Comparison of ENCODE assay signal across 13 cellular contexts in the genomic region with DNA sequence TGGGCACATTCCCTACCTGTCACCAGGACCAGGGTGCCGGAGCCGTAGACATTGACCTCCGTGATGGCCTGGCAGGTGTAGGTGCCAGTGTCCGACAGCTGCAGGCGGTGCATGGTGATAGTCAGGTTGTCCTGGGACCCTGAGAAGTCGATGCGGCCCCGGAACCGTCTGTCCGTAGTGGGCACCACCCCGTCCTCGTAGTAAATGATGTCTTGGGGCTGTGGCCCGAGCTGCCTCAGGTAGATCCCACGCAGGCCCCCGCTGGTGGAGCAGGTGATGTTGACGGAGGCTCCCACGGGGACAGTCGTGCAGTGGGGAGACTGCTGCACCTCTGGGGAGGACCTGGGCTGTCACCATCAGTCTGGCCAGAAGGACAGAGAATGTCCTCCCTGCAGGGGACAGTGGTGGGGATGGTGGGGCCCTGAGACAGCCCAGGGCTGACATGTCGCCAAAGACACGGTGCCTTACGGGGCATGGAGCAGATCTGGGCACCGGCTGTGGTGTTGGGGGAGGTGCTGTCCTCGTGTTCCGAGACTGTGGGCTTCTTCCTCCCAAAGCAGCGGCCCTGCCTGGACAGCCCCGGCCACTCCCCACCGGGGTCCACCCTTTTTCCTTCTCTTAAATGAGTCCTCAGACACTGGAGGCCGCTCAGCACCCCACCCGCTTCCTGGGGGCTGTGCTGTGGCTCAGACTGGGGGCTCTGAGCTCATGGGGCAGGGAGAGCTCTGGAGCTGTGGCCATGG. TPM values are rescaled to one million over a fixed set of nuclear protein-coding genes. Genes with fewer than 3 reads are reported as not detected.
DNase-seq lines count a peak whose midpoint lies in the region; ATAC-seq and TF ChIP-seq lines count a peak whose summit lies in the region.
"Had no signal": no experiment of that assay in that cellular context is flagged by ENCODE, and none has a peak within 500 bp of the region (broad histone marks: within the 10 kb centered on the region; RNA-seq: fewer than 3 reads in every experiment).

No MANE protein-coding gene starts in this region.

- no peak overlapping the region for H2AFZ ChIP-seq in PC-3 (ENCODE audit: low read length)

- peak overlapping the region; percentile 88 for H3K4me3 Mint-ChIP-seq in activated CD8-positive, alpha-beta T cell treated with anti-CD3 and anti-CD28 coated beads for 36 hours
- peak overlapping the region in 3 of 5 donors; percentile 92 to 96 (median 92) for H3K4me3 Mint-ChIP-seq in immature natural killer cell

- H3K4me1 Mint-ChIP-seq in activated CD8-positive, alpha-beta T cell treated with anti-CD3 and anti-CD28 coated beads for 36 hours (ENCODE audit: low read depth), result peaks cover 12% of the 10 kb centered on the region
- H3K4me1 Mint-ChIP-seq in immature natural killer cell, result peaks cover 20 to 27% of the 10 kb centered on the region in 2 donors

- peaks cover 18% of the 10 kb centered on the region for H3K4me1 ChIP-seq in thymus (ENCODE audit: control insufficient read depth, insufficient read depth, low read length)
- no peaks in the 10 kb centered on the region; the same call in 1 of the 2 replicates for H3K4me1 ChIP-seq in PC-3 (ENCODE audit: insufficient read depth, low read length)

- WGBS in thymus, result 38% methylated on average over 29 of the region's 29 CpGs

- intact Hi-C loops in Right ventricle myocardium inferior (cut with DNase I), result no loop called here
- intact Hi-C loops in left ventricle myocardium superior (cut with micrococcal nuclease), result no loop called here
- intact Hi-C loops in activated CD8-positive, alpha-beta T cell treated with anti-CD3 and anti-CD28 coated beads for 36 hours (cut with micrococcal nuclease), result no loop called here
- intact Hi-C loops in PC-3 (cut with micrococcal nuclease), result no loop called here

- CTCF ChIA-PET in activated CD8-positive, alpha-beta T cell treated with anti-CD3 and anti-CD28 coated beads for 36 hours (lab: Charles Lee), result interaction anchor here (0.9 to 2.3 kb wide), 6 partner anchors 12 to 286 kb away, joined by 3 to 49 read pairs (median 4); no protein-coding TSS in a partner anchor
- CTCF ChIA-PET in PC-3 (lab: Charles Lee), result no interaction called here

- no peak overlapping the region for H3K27ac Mint-ChIP-seq in activated CD8-positive, alpha-beta T cell treated with anti-CD3 and anti-CD28 coated beads for 36 hours
- H3K27ac Mint-ChIP-seq in immature natural killer cell, result peak overlapping the region in 1 of 6 donors; percentile 93
- H3K27ac Mint-ChIP-seq: nephron progenitor cell had no signal

- H3K9me3 ChIP-seq in thymus (ENCODE audit: control insufficient read depth) (no peaks in the 10 kb centered on the region), PC-3 (ENCODE audit: low read length) (no peaks in the 10 kb centered on the region), MG63 (no peaks in the 10 kb centered on the region)

- H3K27ac ChIP-seq in thymus (ENCODE audit: low read depth) (peak overlapping the region; percentile 86), PC-3 (ENCODE audit: low read length) (no peak overlapping the region)

- peaks cover 33% of the 10 kb centered on the region for H3K36me3 Mint-ChIP-seq in activated CD8-positive, alpha-beta T cell treated with anti-CD3 and anti-CD28 coated beads for 36 hours (ENCODE audit: low read depth)
- H3K36me3 Mint-ChIP-seq in immature natural killer cell, result peaks cover 0 to 11% (median 3%) of the 10 kb centered on the region in 3 donors

- TF ChIP-seq CTCF in activated CD8-positive, alpha-beta T cell treated with anti-CD3 and anti-CD28 coated beads for 36 hours (IDR thresholded peaks at IDR 0.05), result no peak
- TF ChIP-seq CTCF in PC-3 (conservative IDR thresholded peaks at IDR 0.05; ENCODE audit: low read depth, low read length), result no peak

- no peaks in the 10 kb centered on the region for H3K27me3 ChIP-seq in thymus (ENCODE audit: control insufficient read depth, insufficient read depth)
- H3K27me3 ChIP-seq in PC-3 (ENCODE audit: low read length), result no peaks in the 10 kb centered on the region
- H3K27me3 ChIP-seq in MG63, result no peaks in the 10 kb centered on the region; the same call in 1 of the 2 replicates

- H3K4me3 ChIP-seq in thymus (ENCODE audit: low read length) (peak overlapping the region; percentile 65), PC-3 (ENCODE audit: low read length) (no peak overlapping the region), MG63 (no peak overlapping the region)

- peaks cover 3% of the 10 kb centered on the region for H3F3A ChIP-seq in PC-3 (ENCODE audit: low read length, unreplicated experiment)

- no peak overlapping the region for H3K9ac ChIP-seq in PC-3 (ENCODE audit: low read length)

- no peaks in the 10 kb centered on the region for H3K79me2 ChIP-seq in PC-3 (ENCODE audit: low read length)

- no peaks in the 10 kb centered on the region for H3K9me2 ChIP-seq in PC-3 (replicated peaks; ENCODE audit: low read length)

- POLR2A ChIA-PET in activated CD8-positive, alpha-beta T cell treated with anti-CD3 and anti-CD28 coated beads for 36 hours (lab: Charles Lee), result interaction anchor here (0.7 to 11.2 kb wide), 9 partner anchors 8 to 88 kb away, joined by 3 to 227 read pairs (median 4); a partner anchor contains a TSS
- POLR2A ChIA-PET in PC-3 (lab: Charles Lee; ENCODE audit: unreplicated experiment), result no interaction called here

- H4K20me1 ChIP-seq in PC-3 (ENCODE audit: low read length), result no peaks in the 10 kb centered on the region

- no peak overlapping the region for H3K4me2 ChIP-seq in PC-3 (ENCODE audit: low read length)

- BruUV-seq in PC-3 (replicated peaks; lab: Mats Ljungman, UMichigan), result no TSS peak

- peaks cover 14% of the 10 kb centered on the region for H3K36me3 ChIP-seq in thymus (ENCODE audit: control insufficient read depth, insufficient read depth)
- H3K36me3 ChIP-seq in PC-3 (ENCODE audit: low read depth, low read length), result no peaks in the 10 kb centered on the region
- no peaks in the 10 kb centered on the region for H3K36me3 ChIP-seq in MG63

- DNase-seq in Right ventricle myocardium inferior (ENCODE audit: missing footprints) (no peak), left ventricle myocardium superior (no peak), immature natural killer cell (no peak), PC-3 (no peak), MG63 (no peak)
- DNase-seq in activated CD8-positive, alpha-beta T cell treated with anti-CD3 and anti-CD28 coated beads for 36 hours, result no peak
- DNase-seq: NCI-H1048 had no signal

- no peaks in the 10 kb centered on the region for H3K9me3 Mint-ChIP-seq in activated CD8-positive, alpha-beta T cell treated with anti-CD3 and anti-CD28 coated beads for 36 hours
- H3K9me3 Mint-ChIP-seq in immature natural killer cell, result no peaks in the 10 kb centered on the region
- H3K9me3 Mint-ChIP-seq: nephron progenitor cell had no signal

- no peaks in the 10 kb centered on the region for H3K27me3 Mint-ChIP-seq in activated CD8-positive, alpha-beta T cell treated with anti-CD3 and anti-CD28 coated beads for 36 hours
- H3K27me3 Mint-ChIP-seq in immature natural killer cell (ENCODE audit: low read depth in 3 of 3), result peaks cover 5 to 26% (median 8%) of the 10 kb centered on the region in 3 donors

- peak; percentile 4 for ATAC-seq in Right ventricle myocardium inferior
- ATAC-seq in left ventricle myocardium superior, result no peak
- ATAC-seq in activated CD8-positive, alpha-beta T cell treated with anti-CD3 and anti-CD28 coated beads for 36 hours, result peak; percentile 24
- no peak for ATAC-seq in PC-3
- no peak for ATAC-seq in HG02970 (IDR thresholded peaks at IDR 0.05; ENCODE audit: low FRiP score, unreplicated experiment)

RNA-seq across cellular contexts. Expression of a gene that starts 0.6 kb away (rescaled TPM):
- 0.73 TPM for total RNA-seq in Right ventricle myocardium inferior
- 0.64 TPM for total RNA-seq in left ventricle myocardium superior
- 100 to 1,000 TPM; 289 to 292 TPM for total RNA-seq in activated CD8-positive, alpha-beta T cell treated with anti-CD3 and anti-CD28 coated beads for 36 hours
- polyA plus RNA-seq in immature natural killer cell, result 100 to 1,000 TPM; 278 to 589 (median 370) TPM
- polyA plus RNA-seq in thymus, result 153 TPM
- 0.15 and 0.98 TPM in 2 replicates for total RNA-seq in PC-3 (2014; rRNA removed)
- total RNA-seq in MG63 (2014; rRNA removed; shearing (Covaris generic); ENCODE audit: low replicate concordance), result not detected in 2 replicates
- total RNA-seq: HT1080 had no signal

RNA-seq across cellular contexts. Expression of a gene that starts 16.7 kb away (rescaled TPM):
- 4.9 TPM for total RNA-seq in Right ventricle myocardium inferior
- 5.5 TPM for total RNA-seq in left ventricle myocardium superior
- under 1 TPM; 0.45 to 0.50 TPM for total RNA-seq in activated CD8-positive, alpha-beta T cell treated with anti-CD3 and anti-CD28 coated beads for 36 hours
- polyA plus RNA-seq in immature natural killer cell, result 1 to 10 TPM in 2 of 3 donors, not detected in 1; 2.7 to 3.6 TPM
- polyA plus RNA-seq in thymus, result 11.7 TPM
- total RNA-seq in PC-3 (2014; rRNA removed), result 56.0 and 61.7 TPM in 2 replicates
- 2.7 and 25.9 TPM in 2 replicates for total RNA-seq in MG63 (2014; rRNA removed; shearing (Covaris generic); ENCODE audit: low replicate concordance)

RNA-seq across cellular contexts. Expression of a gene that starts 42.2 kb away (rescaled TPM):
- not detected for total RNA-seq in Right ventricle myocardium inferior
- total RNA-seq in left ventricle myocardium superior, result not detected
- not detected for total RNA-seq in activated CD8-positive, alpha-beta T cell treated with anti-CD3 and anti-CD28 coated beads for 36 hours
- polyA plus RNA-seq in immature natural killer cell, result not detected
- 0.02 TPM for polyA plus RNA-seq in thymus
- total RNA-seq in PC-3 (2014; rRNA removed), result 0.46 and 1.2 TPM in 2 replicates
- 2.3 TPM in 1 of 2 replicates, not detected in the other for total RNA-seq in MG63 (2014; rRNA removed; shearing (Covaris generic); ENCODE audit: low replicate concordance)

RNA-seq across cellular contexts. Expression of a gene that starts 43.3 kb away (rescaled TPM):
- total RNA-seq in Right ventricle myocardium inferior (62.6 TPM), left ventricle myocardium superior (64.4 TPM), PC-3 (2014; rRNA removed) (58.6 and 73.5 TPM in 2 replicates)
- 10 to 100 TPM; 90.6 to 97.0 TPM for total RNA-seq in activated CD8-positive, alpha-beta T cell treated with anti-CD3 and anti-CD28 coated beads for 36 hours
- polyA plus RNA-seq in immature natural killer cell (100 to 1,000 TPM in 1 of 3 donors, 10 to 100 TPM in 2; 48.9 to 130 (median 55.9) TPM), thymus (113 TPM)
- total RNA-seq in MG63 (2014; rRNA removed; shearing (Covaris generic); ENCODE audit: low replicate concordance), result 60.2 and 104 TPM in 2 replicates

RNA-seq across cellular contexts. Expression of a gene that starts 54.7 kb away (rescaled TPM):
- total RNA-seq in Right ventricle myocardium inferior (0.76 TPM), left ventricle myocardium superior (2.1 TPM), PC-3 (2014; rRNA removed) (not detected in 2 replicates)
- total RNA-seq in activated CD8-positive, alpha-beta T cell treated with anti-CD3 and anti-CD28 coated beads for 36 hours, result not detected
- polyA plus RNA-seq in immature natural killer cell (not detected), thymus (0.07 TPM)
- total RNA-seq in MG63 (2014; rRNA removed; shearing (Covaris generic); ENCODE audit: low replicate concordance), result not detected in 2 replicates
- total RNA-seq: HT1080 had no signal
- polyA plus RNA-seq: AG04450, esophagus had no signal

Comparison
In these comparisons a context has a peak if more than half of its experiments do, and no peak if none do; other contexts are left out.
1. ATAC-seq: peak in Right ventricle myocardium inferior (single experiment) and activated CD8-positive, alpha-beta T cell treated with anti-CD3 and anti-CD28 coated beads for 36 hours (single experiment); none in left ventricle myocardium superior (single experiment), PC-3 (single experiment) and HG02970 (single experiment).
2. RNA of a gene that starts 0.6 kb away (total RNA-seq): 289 to 292 TPM in activated CD8-positive, alpha-beta T cell treated with anti-CD3 and anti-CD28 coated beads for 36 hours; 0.73 TPM in Right ventricle myocardium inferior (single experiment), 0.64 TPM in left ventricle myocardium superior (single experiment), 0.15 to 0.98 TPM in PC-3 and not detected in MG63; every median in the first group is over 100 times any median in the second.